In the genomic region with DNA sequence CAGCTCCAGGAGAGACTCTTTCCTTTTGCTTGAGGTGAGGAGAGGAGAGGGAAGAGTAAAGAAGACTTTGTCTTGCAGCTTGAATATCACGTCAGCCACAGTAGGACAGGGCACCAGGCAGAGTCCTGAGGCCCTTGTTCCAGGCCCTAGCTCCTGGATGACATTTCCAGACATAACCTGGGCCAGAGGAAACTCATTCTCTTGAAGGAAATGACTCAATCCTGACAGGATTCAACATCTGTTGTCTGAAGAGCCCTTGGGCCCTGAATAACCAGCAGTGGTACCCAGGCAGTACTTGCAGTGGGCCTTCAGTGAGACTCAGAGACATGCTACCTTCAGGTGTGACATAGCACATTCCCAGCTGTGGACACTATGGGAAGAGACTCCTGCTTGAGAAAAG, we compare ENCODE assay signal across 19 cellular contexts.
A peak's percentile ranks its signal among the peaks of the same experiment; 100 is the strongest.
DNase-seq lines count a peak whose midpoint lies in the region; ATAC-seq, FAIRE-seq and TF ChIP-seq lines count a peak whose summit lies in the region.
"Had no signal": no experiment of that assay in that cellular context is flagged by ENCODE, and none has a peak within 500 bp of the region (broad histone marks: within the 10 kb centered on the region; RNA-seq: fewer than 3 reads in every experiment).

No MANE protein-coding gene starts in this region.

- no peak for ATAC-seq in IMR-90 (ENCODE audit: low read depth)
- no peak for ATAC-seq in left ventricle myocardium superior
- ATAC-seq: K562 had no signal

- H2AK9ac ChIP-seq in IMR-90 (replicated peaks; ENCODE audit: low read depth, low read length, poor library complexity), result no peak overlapping the region

- H3K4me3 ChIP-seq in IMR-90 (ENCODE audit: insufficient read depth, low read depth, low read length) (no peak overlapping the region), bronchial epithelial cell (ENCODE audit: low read depth, low read length) (no peak overlapping the region), PC-9 (no peak overlapping the region)
- H3K4me3 ChIP-seq: K562 had no signal

- no peak overlapping the region for H3K14ac ChIP-seq in IMR-90 (replicated peaks; ENCODE audit: low read depth, low read length)

- H3K9me3 ChIP-seq in IMR-90 (ENCODE audit: control insufficient read depth, insufficient read depth, low read length) (peaks cover 2% of the 10 kb centered on the region; the same call in 1 of the 2 replicates), PC-9 (ENCODE audit: insufficient read depth, low read depth) (no peaks in the 10 kb centered on the region)

- CTCF ChIA-PET in IMR-90 (lab: Yijun Ruan, JAX), result no interaction called here
- CTCF ChIA-PET in PC-9 (lab: Charles Lee), result no interaction called here

- no peak overlapping the region for H2BK120ac ChIP-seq in IMR-90 (ENCODE audit: low read depth, low read length)

- H3K56ac ChIP-seq in IMR-90 (ENCODE audit: extremely low read depth, insufficient read depth, low read length), result no peak overlapping the region

- no peak overlapping the region for H3K27ac ChIP-seq in IMR-90 (ENCODE audit: insufficient read depth, low read length)
- no peak overlapping the region for H3K27ac ChIP-seq in PC-9
- H3K27ac ChIP-seq: RWPE1 had no signal

- no peaks in the 10 kb centered on the region for H3F3A ChIP-seq in PC-9 (ENCODE audit: insufficient read depth, low read depth)

- H3K4me1 ChIP-seq in IMR-90 (ENCODE audit: control insufficient read depth, insufficient read depth, low read length) (no peaks in the 10 kb centered on the region), PC-9 (replicated peaks; ENCODE audit: insufficient read depth) (no peaks in the 10 kb centered on the region)

- H2BK20ac ChIP-seq in IMR-90 (ENCODE audit: low read depth, low read length), result no peak overlapping the region

- no peak for FAIRE-seq in bronchial epithelial cell (lab: Jason Lieb, UNC)
- FAIRE-seq: K562 had no signal

- no peak overlapping the region for H3K18ac ChIP-seq in IMR-90 (ENCODE audit: low read depth, low read length)

- H2AFZ ChIP-seq in IMR-90 (replicated peaks; ENCODE audit: low read length, poor library complexity) (no peak overlapping the region), PC-9 (no peak overlapping the region)

- no CpG with 5 or more reads among the region's 1 CpG for WGBS in IMR-90 (ENCODE audit: extremely low coverage in 2 of 2, insufficient read length in 1 of 2), 2 experiments

- BruUV-seq in IMR-90 (replicated peaks; lab: Mats Ljungman, UMichigan) (no TSS peak), PC-9 (replicated peaks; lab: Mats Ljungman, UMichigan) (no TSS peak)

- no peak overlapping the region for H3K4me3 Mint-ChIP-seq in activated T-cell treated with anti-CD3 and anti-CD28 coated beads, Interleukin-2, amount 50 U/mL, for 24 hours
- no peak overlapping the region for H3K4me3 Mint-ChIP-seq in nephron progenitor cell
- H3K4me3 Mint-ChIP-seq: H9 had no signal

- TF ChIP-seq RAD21 in IMR-90 (IDR thresholded peaks at IDR 0.05; ENCODE audit: low read length), result no peak

- no peak for DNase-seq in activated T-cell treated with anti-CD3 and anti-CD28 coated beads, Interleukin-2, amount 50 U/mL, for 24 hours
- DNase-seq in activated T-cell treated with anti-CD3 and anti-CD28 coated beads for 4 hours (no peak), IMR-90 (peak; percentile 12), bronchial epithelial cell (ENCODE audit: low read depth) (peak; percentile 55), nephron progenitor cell (no peak), iPS-NIHi11 (ENCODE audit: low spot score) (no peak), PC-9 (no peak), left ventricle myocardium superior (no peak)
- DNase-seq: 8988T, DMS79, H9, NCI-H1417 treated with DMSO at 0.1 percent for 48 hours, NCI-H1930, NCI-H226, NCI-H524, NCI-H82, OCI-M1 had no signal

- H4K91ac ChIP-seq in IMR-90 (ENCODE audit: insufficient read depth, low read depth, low read length), result no peak overlapping the region

- TF ChIP-seq CTCF in IMR-90 (conservative IDR thresholded peaks at IDR 0.05; ENCODE audit: low read depth, low read length) (no peak), bronchial epithelial cell (IDR thresholded peaks at IDR 0.05; ENCODE audit: insufficient read depth, low read length, severe bottlenecking) (no peak), nephron progenitor cell (IDR thresholded peaks at IDR 0.05) (no peak), PC-9 (conservative IDR thresholded peaks at IDR 0.05) (no peak)

- H3K9me2 ChIP-seq in PC-9 (ENCODE audit: insufficient read depth), result no peaks in the 10 kb centered on the region

- no peaks in the 10 kb centered on the region for H3K9me1 ChIP-seq in IMR-90 (ENCODE audit: insufficient read depth, low read length)

- no peaks in the 10 kb centered on the region for H3K79me2 ChIP-seq in PC-9 (ENCODE audit: low read depth)

- H3K27me3 ChIP-seq in IMR-90 (ENCODE audit: control insufficient read depth, insufficient read depth, low read length) (no peaks in the 10 kb centered on the region), bronchial epithelial cell (ENCODE audit: control insufficient read depth, insufficient read depth, low read length) (no peaks in the 10 kb centered on the region), PC-9 (ENCODE audit: insufficient read depth, low read depth) (no peaks in the 10 kb centered on the region)

- H3K27me3 Mint-ChIP-seq in activated T-cell treated with anti-CD3 and anti-CD28 coated beads, Interleukin-2, amount 50 U/mL, for 24 hours, result peaks cover 24% of the 10 kb centered on the region
- peaks cover 8% of the 10 kb centered on the region for H3K27me3 Mint-ChIP-seq in nephron progenitor cell (ENCODE audit: low read depth, poor library complexity)

- dilution Hi-C loops in IMR-90 (cut with HindIII; ENCODE audit: low sequenced_read_pairs, unreplicated experiment), result no loop called here

- H4K20me1 ChIP-seq in IMR-90 (ENCODE audit: insufficient read depth, low read length), result no peaks in the 10 kb centered on the region
- H4K20me1 ChIP-seq in PC-9 (ENCODE audit: insufficient read depth), result no peaks in the 10 kb centered on the region

- POLR2A ChIA-PET in IMR-90 (lab: Charles Lee; ENCODE audit: unreplicated experiment), result no interaction called here
- POLR2A ChIA-PET in PC-9 (lab: Charles Lee; ENCODE audit: unreplicated experiment), result no interaction called here

- no peak overlapping the region for H3K4me2 ChIP-seq in IMR-90 (ENCODE audit: low read depth, low read length)
- no peak overlapping the region for H3K4me2 ChIP-seq in PC-9

- peaks cover 6% of the 10 kb centered on the region for H3K4me1 Mint-ChIP-seq in activated T-cell treated with anti-CD3 and anti-CD28 coated beads, Interleukin-2, amount 50 U/mL, for 24 hours (ENCODE audit: low read depth)
- peaks cover 5% of the 10 kb centered on the region for H3K4me1 Mint-ChIP-seq in nephron progenitor cell

- H3K36me3 Mint-ChIP-seq in activated T-cell treated with anti-CD3 and anti-CD28 coated beads, Interleukin-2, amount 50 U/mL, for 24 hours (ENCODE audit: low read depth), result peaks cover 70% of the 10 kb centered on the region
- H3K36me3 Mint-ChIP-seq in nephron progenitor cell (ENCODE audit: low read depth), result peaks cover 53% of the 10 kb centered on the region

- H2BK5ac ChIP-seq in IMR-90 (ENCODE audit: low read depth, low read length, poor library complexity, severe bottlenecking), result no peak overlapping the region

- H3K9me3 Mint-ChIP-seq in activated T-cell treated with anti-CD3 and anti-CD28 coated beads, Interleukin-2, amount 50 U/mL, for 24 hours, result peaks cover 4% of the 10 kb centered on the region
- peaks cover 48% of the 10 kb centered on the region for H3K9me3 Mint-ChIP-seq in nephron progenitor cell

- TF ChIP-seq POLR2A in IMR-90 (IDR thresholded peaks at IDR 0.05; ENCODE audit: low read depth, low read length), result no peak

- no peak overlapping the region for H3K9ac ChIP-seq in IMR-90 (ENCODE audit: low read depth, low read length)

- H3K27ac Mint-ChIP-seq in activated T-cell treated with anti-CD3 and anti-CD28 coated beads, Interleukin-2, amount 50 U/mL, for 24 hours, result peak overlapping the region; percentile 1
- H3K27ac Mint-ChIP-seq in nephron progenitor cell, result peak overlapping the region; percentile 95

- no peak overlapping the region for H2AK5ac ChIP-seq in IMR-90 (ENCODE audit: low read depth, low read length)

- H3K36me3 ChIP-seq in IMR-90 (ENCODE audit: control insufficient read depth, insufficient read depth, low read length) (peaks cover 14% of the 10 kb centered on the region), bronchial epithelial cell (ENCODE audit: control insufficient read depth, insufficient read depth, low read length) (no peaks in the 10 kb centered on the region), PC-9 (ENCODE audit: low read depth) (no peaks in the 10 kb centered on the region)

- intact Hi-C loops in IMR-90 (cut with micrococcal nuclease), result no loop called here
- intact Hi-C loops in PC-9 (cut with micrococcal nuclease; ENCODE audit: unreplicated experiment), result no loop called here
- intact Hi-C loops in left ventricle myocardium superior (cut with micrococcal nuclease), result no loop called here

- H4K5ac ChIP-seq in IMR-90 (ENCODE audit: low read depth, low read length), result no peak overlapping the region

- H2BK15ac ChIP-seq in IMR-90 (ENCODE audit: low read depth, low read length), result no peak overlapping the region

- H3K23ac ChIP-seq in IMR-90 (ENCODE audit: low read depth, low read length), result no peak overlapping the region

- no peak overlapping the region for H4K8ac ChIP-seq in IMR-90 (ENCODE audit: low read depth in 2 of 2, low read length in 2 of 2)

- H3K4ac ChIP-seq in IMR-90 (ENCODE audit: low read depth, low read length), result no peak overlapping the region

- H3K79me1 ChIP-seq in IMR-90 (ENCODE audit: low read depth in 1 of 2, low read length in 2 of 2), result no peaks in the 10 kb centered on the region

- in situ Hi-C loops in IMR-90 (cut with MboI; ENCODE audit: low sequenced_read_pairs), result no loop called here

TF ChIP-seq in IMR-90, 13 proteins besides CTCF, POLR2A, EP300 and RAD21:
- TF ChIP-seq MAZ (IDR thresholded peaks at IDR 0.05; ENCODE audit: borderline replicate concordance, low read depth, low read length) (no peak), FOS (IDR thresholded peaks at IDR 0.05; ENCODE audit: low read depth, low read length) (no peak), CHD1 (IDR thresholded peaks at IDR 0.05; ENCODE audit: low read depth, low read length) (no peak), RCOR1 (IDR thresholded peaks at IDR 0.05; ENCODE audit: insufficient replicate concordance, low read length) (no peak), NFE2L2 (IDR thresholded peaks at IDR 0.05; ENCODE audit: low read depth, low read length) (no peak)

Comparison
In these comparisons a context has a peak if more than half of its experiments do, and no peak if none do; other contexts are left out.
1. DNase-seq: peak in IMR-90 (single experiment) and bronchial epithelial cell (single experiment); none in activated T-cell treated with anti-CD3 and anti-CD28 coated beads, Interleukin-2, amount 50 U/mL, for 24 hours (single experiment), activated T-cell treated with anti-CD3 and anti-CD28 coated beads for 4 hours (single experiment), nephron progenitor cell (single experiment), iPS-NIHi11 (single experiment), PC-9 (0 of 2) and left ventricle myocardium superior (single experiment).